Comparison of ENCODE assay signal across 9 cellular contexts in the genomic region with DNA sequence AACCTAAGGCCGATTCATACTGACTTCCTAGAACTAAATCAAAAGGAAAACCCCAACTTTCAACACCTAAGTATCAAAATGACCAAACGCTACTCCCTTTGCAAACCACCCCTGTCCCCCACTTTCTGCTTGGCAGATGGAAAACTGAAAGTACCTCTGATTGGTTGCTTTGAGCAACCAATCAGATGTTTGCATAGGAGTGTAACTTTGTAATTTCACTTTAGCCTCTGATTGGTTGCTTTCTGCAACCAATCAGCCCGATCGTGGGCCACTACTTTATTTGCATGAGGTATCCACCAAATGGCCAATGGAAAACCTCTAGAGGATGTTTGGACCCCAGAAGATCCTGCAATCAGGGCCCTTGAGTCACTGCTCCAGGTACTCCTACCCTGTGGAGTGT. TPM values are rescaled to one million over a fixed set of nuclear protein-coding genes. Genes with fewer than 3 reads are reported as not detected.
A peak's percentile ranks its signal among the peaks of the same experiment; 100 is the strongest.
DNase-seq lines count a peak whose midpoint lies in the region; ATAC-seq lines count a peak whose summit lies in the region.
"Had no signal": no experiment of that assay in that cellular context is flagged by ENCODE, and none has a peak within 500 bp of the region (broad histone marks: within the 10 kb centered on the region; RNA-seq: fewer than 3 reads in every experiment).

No MANE protein-coding gene starts in this region.

- peak overlapping the region; percentile 9 for H3K27ac Mint-ChIP-seq in activated CD4-positive, alpha-beta T cell treated with anti-CD3 and anti-CD28 coated beads, Interleukin-2, amount 10 ng/mL, durations not matched to agents 24 days and 14 days

- no peaks in the 10 kb centered on the region for H3K36me3 Mint-ChIP-seq in activated CD4-positive, alpha-beta T cell treated with anti-CD3 and anti-CD28 coated beads, Interleukin-2, amount 10 ng/mL, durations not matched to agents 24 days and 14 days (ENCODE audit: low read depth)

- intact Hi-C loops in activated CD4-positive, alpha-beta T cell treated with anti-CD3 and anti-CD28 coated beads, Interleukin-2, amount 10 ng/mL, durations not matched to agents 24 days and 14 days (cut with micrococcal nuclease) = loop anchor here (1.0 kb wide), 2 partner anchors 15 to 86 kb away; no protein-coding TSS in a partner anchor

- H3K4me3 Mint-ChIP-seq in activated CD4-positive, alpha-beta T cell treated with anti-CD3 and anti-CD28 coated beads, Interleukin-2, amount 10 ng/mL, durations not matched to agents 24 days and 14 days = no peak overlapping the region

- peaks cover 3% of the 10 kb centered on the region for H3K27me3 Mint-ChIP-seq in activated CD4-positive, alpha-beta T cell treated with anti-CD3 and anti-CD28 coated beads, Interleukin-2, amount 10 ng/mL, durations not matched to agents 24 days and 14 days

- peak; percentile 59 for ATAC-seq in HG03442 (IDR thresholded peaks at IDR 0.05; ENCODE audit: unreplicated experiment)

- peaks cover 17% of the 10 kb centered on the region for H3K4me1 Mint-ChIP-seq in activated CD4-positive, alpha-beta T cell treated with anti-CD3 and anti-CD28 coated beads, Interleukin-2, amount 10 ng/mL, durations not matched to agents 24 days and 14 days

- H3K9me3 Mint-ChIP-seq in activated CD4-positive, alpha-beta T cell treated with anti-CD3 and anti-CD28 coated beads, Interleukin-2, amount 10 ng/mL, durations not matched to agents 24 days and 14 days = no peaks in the 10 kb centered on the region

- peak; percentile 82 for DNase-seq in activated CD4-positive, alpha-beta T cell treated with anti-CD3 and anti-CD28 coated beads, Interleukin-2, amount 10 ng/mL, durations not matched to agents 24 days and 14 days
- no peak for DNase-seq in activated CD4-positive, alpha-beta T cell treated with anti-CD3 and anti-CD28 coated beads, Interleukin-2, amount 50 U/mL, for 4 hours
- peak; percentile 37 to 38 for DNase-seq in activated T-cell treated with anti-CD3 and anti-CD28 coated beads, Interleukin-2, amount 50 U/mL, for 48 hours
- DNase-seq in stimulated activated CD8-positive, alpha-beta memory T cell treated with anti-CD3 and anti-CD28 coated beads, Interleukin-15, amount 100 ng/mL, for 48 hours (ENCODE audit: low read depth in 2 of 2) = peak; percentile 15 to 21
- DNase-seq in hippocampal formation (lab: John Stamatoyannopoulos, UW) (no peak), activated gamma-delta T cell treated with Interleukin-2 at 50 U/mL for 16 hours (no peak), germinal center (ENCODE audit: low spot score) (no peak)
- DNase-seq: foreskin fibroblast had no signal

RNA-seq across cellular contexts. Expression of gene SNX10, which starts 12.3 kb away (rescaled TPM):
- 40.1 and 42.1 TPM in 2 replicates for total RNA-seq in activated CD4-positive, alpha-beta T cell treated with anti-CD3 and anti-CD28 coated beads, Interleukin-2, amount 10 ng/mL, durations not matched to agents 24 days and 14 days

Comparison
In these comparisons a context has a peak if more than half of its experiments do, and no peak if none do; other contexts are left out.
1. DNase-seq: peak in activated CD4-positive, alpha-beta T cell treated with anti-CD3 and anti-CD28 coated beads, Interleukin-2, amount 10 ng/mL, durations not matched to agents 24 days and 14 days (single experiment), activated T-cell treated with anti-CD3 and anti-CD28 coated beads, Interleukin-2, amount 50 U/mL, for 48 hours (2 of 2) and stimulated activated CD8-positive, alpha-beta memory T cell treated with anti-CD3 and anti-CD28 coated beads, Interleukin-15, amount 100 ng/mL, for 48 hours (2 of 2); none in activated CD4-positive, alpha-beta T cell treated with anti-CD3 and anti-CD28 coated beads, Interleukin-2, amount 50 U/mL, for 4 hours (0 of 2), hippocampal formation (0 of 2), activated gamma-delta T cell treated with Interleukin-2 at 50 U/mL for 16 hours (single experiment) and germinal center (single experiment).